Comparison of ENCODE assay signal across 15 cellular contexts in the genomic region with DNA sequence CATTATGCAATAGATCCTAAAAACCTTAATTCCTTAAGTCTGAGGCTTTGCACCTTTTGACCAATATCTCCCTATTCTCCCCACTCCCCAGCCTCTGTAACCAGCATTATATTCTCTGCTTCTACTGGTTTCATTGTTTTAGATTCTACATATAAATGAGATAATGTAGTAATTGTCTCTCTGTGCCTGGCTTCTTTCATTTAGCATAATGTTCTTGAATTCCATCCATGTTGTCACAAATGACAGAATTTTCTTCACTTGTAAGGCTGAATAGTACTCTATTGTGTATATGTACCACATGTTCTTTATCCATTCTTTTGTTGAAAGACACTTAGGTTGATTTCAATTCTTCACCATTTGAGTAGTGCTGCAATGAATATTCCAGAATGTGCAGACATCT.
DNase-seq lines count a peak whose midpoint lies in the region; ATAC-seq and TF ChIP-seq lines count a peak whose summit lies in the region.
"Had no signal": no experiment of that assay in that cellular context is flagged by ENCODE, and none has a peak within 500 bp of the region (broad histone marks: within the 10 kb centered on the region; RNA-seq: fewer than 3 reads in every experiment).

No MANE protein-coding gene starts in this region.

- H2BK20ac ChIP-seq in H9 (ENCODE audit: low read depth, low read length, poor library complexity, severe bottlenecking), result no peak overlapping the region

- H3K79me1 ChIP-seq in H9 (ENCODE audit: insufficient read depth, low read depth, low read length, poor library complexity, severe bottlenecking), result no peaks in the 10 kb centered on the region

- H2AFZ ChIP-seq in H9 (ENCODE audit: low read length), result no peak overlapping the region

- H4K8ac ChIP-seq in H9 (replicated peaks; ENCODE audit: insufficient read length, low read depth, low read length), result no peak overlapping the region

- H3K36me3 Mint-ChIP-seq in H9 (ENCODE audit: insufficient read depth in 1 of 3, low read depth in 3 of 3), result peaks cover 2 to 6% (median 2%) of the 10 kb centered on the region in 3 experiments; a peak in 6 of 7 replicates
- H3K36me3 Mint-ChIP-seq: CD4-positive, alpha-beta memory T cell had no signal

- H3K27ac ChIP-seq in caudate nucleus (ENCODE audit: low read depth, low read length), result peak overlapping the region; percentile 14
- H3K27ac ChIP-seq in temporal lobe (ENCODE audit: low read depth, low read length), result peak overlapping the region; percentile 72
- H3K27ac ChIP-seq in H9 (ENCODE audit: insufficient read length, low read depth, low read length), result no peak overlapping the region
- H3K27ac ChIP-seq in upper lobe of right lung, result no peak overlapping the region
- H3K27ac ChIP-seq: C4-2B had no signal

- H4K91ac ChIP-seq in H9 (ENCODE audit: insufficient read length, low read depth, low read length), result no peak overlapping the region

- H3K27me3 ChIP-seq in H9 (ENCODE audit: insufficient read depth, low read length) (no peaks in the 10 kb centered on the region), upper lobe of right lung (no peaks in the 10 kb centered on the region)
- H3K27me3 ChIP-seq: BE2C had no signal

- ATAC-seq in upper lobe of right lung, result no peak
- ATAC-seq: HCT116 had no signal

- H3K4ac ChIP-seq in H9 (ENCODE audit: low read depth, low read length), result no peak overlapping the region

- H3K79me2 ChIP-seq in H9 (ENCODE audit: insufficient read depth, low read length), result no peaks in the 10 kb centered on the region

- H4K20me1 ChIP-seq in H9 (ENCODE audit: control insufficient read depth, insufficient read depth, insufficient read length), result no peaks in the 10 kb centered on the region

- H3K4me2 ChIP-seq in H9 (ENCODE audit: insufficient read depth, insufficient read length, low read length), result no peak overlapping the region

- H3K23ac ChIP-seq in H9 (ENCODE audit: insufficient read length, low read depth, low read length), result no peak overlapping the region

- DNase-seq in caudate nucleus (lab: John Stamatoyannopoulos, UW) (peak in 1 of 61 donors; percentile 17), globus pallidus (ENCODE audit: low spot score) (peak; percentile 77), middle frontal gyrus (ENCODE audit: extremely low spot score, low spot score) (peak; percentile 3), NOMO-1 treated with dmso at 0.1 percent for 144 hours (lab: John Stamatoyannopoulos, UW; ENCODE audit: unreplicated experiment) (no peak), H9 (no peak), upper lobe of right lung (no peak)
- DNase-seq: BE2C; CD4-positive, alpha-beta memory T cell; COR-L47; DMS153; DMS79 treated with DMSO at 0.1 percent for 48 hours; EL had no signal

- no peak overlapping the region for H2BK12ac ChIP-seq in H9 (ENCODE audit: insufficient read length, low read depth, low read length)

- H3K36me3 ChIP-seq in upper lobe of right lung, result no peaks in the 10 kb centered on the region
- H3K36me3 ChIP-seq: BE2C had no signal

- H2AK5ac ChIP-seq in H9 (ENCODE audit: insufficient read length, low read length), result no peak overlapping the region

- no peaks in the 10 kb centered on the region for H3K4me1 Mint-ChIP-seq in H9
- H3K4me1 Mint-ChIP-seq: CD4-positive, alpha-beta memory T cell had no signal

- no peak overlapping the region for H3K4me3 Mint-ChIP-seq in H9
- H3K4me3 Mint-ChIP-seq: CD4-positive, alpha-beta memory T cell had no signal

- H4K5ac ChIP-seq in H9 (ENCODE audit: insufficient read length, low read depth, low read length), result no peak overlapping the region

- H3K9me3 ChIP-seq in H9 (ENCODE audit: control insufficient read depth, low read depth, low read length) (peaks cover 5% of the 10 kb centered on the region), upper lobe of right lung (no peaks in the 10 kb centered on the region)
- H3K9me3 ChIP-seq: BE2C had no signal

- intact Hi-C loops in upper lobe of right lung (cut with DNase I), result no loop called here

- H3K27me3 Mint-ChIP-seq in H9 (ENCODE audit: low read depth), result no peaks in the 10 kb centered on the region
- H3K27me3 Mint-ChIP-seq: CD4-positive, alpha-beta memory T cell had no signal

- H3K4me1 ChIP-seq in H9 (ENCODE audit: insufficient read depth, low read length), result no peaks in the 10 kb centered on the region
- no peaks in the 10 kb centered on the region for H3K4me1 ChIP-seq in upper lobe of right lung
- H3K4me1 ChIP-seq: BE2C had no signal

- H3K9me3 Mint-ChIP-seq in H9, result peaks cover 59 to 65% of the 10 kb centered on the region in 2 experiments

- H3K27ac Mint-ChIP-seq in H9, result no peak overlapping the region
- H3K27ac Mint-ChIP-seq: CD4-positive, alpha-beta memory T cell had no signal

- H3T11ph ChIP-seq in H9 (ENCODE audit: low read length), result no peak overlapping the region

- no peak overlapping the region for H3K9ac ChIP-seq in H9 (ENCODE audit: extremely low read depth, insufficient read length, low read length)

- H2BK120ac ChIP-seq in H9 (ENCODE audit: low read depth, low read length, poor library complexity, severe bottlenecking), result no peak overlapping the region

- no peak overlapping the region for H3K56ac ChIP-seq in H9 (ENCODE audit: insufficient read length, low read depth, low read length)

- TF ChIP-seq CTCF in H9 (conservative IDR thresholded peaks at IDR 0.05) (no peak), upper lobe of right lung (IDR thresholded peaks at IDR 0.05) (no peak)

- H3K14ac ChIP-seq in H9 (ENCODE audit: insufficient read depth, low read length), result no peak overlapping the region

- no peak overlapping the region for H2BK15ac ChIP-seq in H9 (ENCODE audit: low read depth, low read length)

- no peaks in the 10 kb centered on the region for H3K23me2 ChIP-seq in H9 (ENCODE audit: insufficient read length, low read depth, low read length, poor library complexity, severe bottlenecking)

- no peak overlapping the region for H2BK5ac ChIP-seq in H9 (ENCODE audit: insufficient read length, low read length)

- no peak overlapping the region for H3K18ac ChIP-seq in H9 (ENCODE audit: insufficient read length, low read depth, low read length)

- H3K4me3 ChIP-seq in upper lobe of right lung, result no peak overlapping the region

Comparison
In these comparisons a context has a peak if more than half of its experiments do, and no peak if none do; other contexts are left out.
1. DNase-seq: peak in globus pallidus (single experiment) and middle frontal gyrus (single experiment); none in NOMO-1 treated with dmso at 0.1 percent for 144 hours (single experiment), H9 (single experiment) and upper lobe of right lung (single experiment).
2. H3K27ac ChIP-seq: peak in caudate nucleus (single experiment) and temporal lobe (single experiment); none in H9 (single experiment) and upper lobe of right lung (single experiment).